In genomic region chr12:67356400-67356799, GRCh38 we compare ENCODE assay signal across 8 cellular contexts.
DNase-seq lines count a peak whose midpoint lies in the region; ATAC-seq and TF ChIP-seq lines count a peak whose summit lies in the region.
"Had no signal": no experiment of that assay in that cellular context is flagged by ENCODE, and none has a peak within 500 bp of the region (broad histone marks: within the 10 kb centered on the region; RNA-seq: fewer than 3 reads in every experiment).

No MANE protein-coding gene starts in this region.

- H3K4me1 ChIP-seq in DND-41 (ENCODE audit: insufficient read depth, low read length) = peaks cover 38% of the 10 kb centered on the region
- H3K4me1 ChIP-seq in Loucy (ENCODE audit: insufficient read depth, low read length, poor library complexity, severe bottlenecking) = no peaks in the 10 kb centered on the region
- H3K4me1 ChIP-seq in neuronal stem cell (ENCODE audit: control insufficient read depth in 2 of 2, insufficient read depth in 1 of 2, low read depth in 1 of 2, low read length in 2 of 2) = no peaks in the 10 kb centered on the region

- no peak overlapping the region for H3K23ac ChIP-seq in neuronal stem cell (ENCODE audit: low read depth, low read length, poor library complexity)

- H3K79me1 ChIP-seq in neuronal stem cell (ENCODE audit: low read depth, low read length) = no peaks in the 10 kb centered on the region

- H4K20me1 ChIP-seq in DND-41 (ENCODE audit: insufficient read depth, low read length) (no peaks in the 10 kb centered on the region), Loucy (ENCODE audit: insufficient read depth, low read length, poor library complexity, severe bottlenecking) (no peaks in the 10 kb centered on the region)

- H3K4me3 ChIP-seq in DND-41 (ENCODE audit: low read depth in 1 of 2, low read length in 2 of 2) = no peak overlapping the region
- no peak overlapping the region for H3K4me3 ChIP-seq in Loucy (ENCODE audit: low read length, poor library complexity, severe bottlenecking)
- H3K4me3 ChIP-seq in neuronal stem cell (ENCODE audit: low read length in 2 of 2) = no peak overlapping the region
- H3K4me3 ChIP-seq: ascending aorta had no signal

- no peak for DNase-seq in DND-41
- peak; percentile 28 for DNase-seq in astrocyte of the hippocampus (ENCODE audit: low read depth, low spot score)
- no peak for DNase-seq in neuronal stem cell (ENCODE audit: low spot score)
- DNase-seq in NCI-H1930 (lab: John Stamatoyannopoulos, UW) = no peak
- DNase-seq in NCI-H1694 treated with DMSO at 0.1 percent for 48 hours (lab: John Stamatoyannopoulos, UW) = no peak
- no peak for DNase-seq in CD1c-positive myeloid dendritic cell (ENCODE audit: extremely low spot score)

- WGBS in neuronal stem cell (ENCODE audit: extremely low coverage in 2 of 2, insufficient read length in 2 of 2, insufficient replicate concordance in 1 of 2), 2 donors = no CpG with 5 or more reads among the region's 1 CpG

- no peak overlapping the region for H3K18ac ChIP-seq in neuronal stem cell (ENCODE audit: low read length)

- H3K9ac ChIP-seq in DND-41 (ENCODE audit: low read depth, low read length) (no peak overlapping the region), Loucy (ENCODE audit: low read depth, low read length, poor library complexity, severe bottlenecking) (no peak overlapping the region), neuronal stem cell (ENCODE audit: low read depth, low read length, poor library complexity) (no peak overlapping the region)

- no peak overlapping the region for H2BK5ac ChIP-seq in neuronal stem cell (ENCODE audit: low read length)

- no peak overlapping the region for H3K27ac ChIP-seq in DND-41 (ENCODE audit: low read length)
- H3K27ac ChIP-seq in neuronal stem cell (replicated peaks; ENCODE audit: low read length) = no peak overlapping the region

- H3K79me2 ChIP-seq in DND-41 (ENCODE audit: insufficient read depth, low read length) (no peaks in the 10 kb centered on the region), Loucy (ENCODE audit: insufficient read depth, low read length) (no peaks in the 10 kb centered on the region)

- no peak overlapping the region for H4K8ac ChIP-seq in neuronal stem cell (ENCODE audit: low read depth, low read length)

- H2BK15ac ChIP-seq in neuronal stem cell (ENCODE audit: low read length) = no peak overlapping the region

- H3K4ac ChIP-seq in neuronal stem cell (ENCODE audit: low read length) = no peak overlapping the region

- no peak overlapping the region for H2BK12ac ChIP-seq in neuronal stem cell (ENCODE audit: low read length)

- H3K9me3 ChIP-seq in DND-41 (ENCODE audit: insufficient read depth, low read length, severe bottlenecking) (no peaks in the 10 kb centered on the region), Loucy (ENCODE audit: insufficient read depth, low read depth, low read length) (no peaks in the 10 kb centered on the region), neuronal stem cell (replicated peaks in 1 of 2; ENCODE audit: control insufficient read depth in 2 of 2, insufficient read depth in 1 of 2, low read depth in 1 of 2, low read length in 2 of 2) (peaks cover 0 to 2% of the 10 kb centered on the region in 2 donors)
- H3K9me3 ChIP-seq: ascending aorta had no signal

- H2AK5ac ChIP-seq in neuronal stem cell (ENCODE audit: low read depth, low read length) = no peak overlapping the region

- H3K27me3 ChIP-seq in DND-41 (ENCODE audit: insufficient read depth, low read length, poor library complexity) = no peaks in the 10 kb centered on the region
- H3K27me3 ChIP-seq in Loucy (ENCODE audit: insufficient read depth, low read length, poor library complexity, severe bottlenecking) = no peaks in the 10 kb centered on the region
- H3K27me3 ChIP-seq in neuronal stem cell (ENCODE audit: control insufficient read depth in 3 of 3, insufficient read depth in 3 of 3, low read depth in 1 of 3, low read length in 3 of 3) = no peaks in the 10 kb centered on the region
- H3K27me3 ChIP-seq: ascending aorta had no signal

- H3K4me2 ChIP-seq in DND-41 (ENCODE audit: insufficient read depth, low read length) = 0 out of 2 replicates have a peak overlapping the region, but pooled peaks have one; percentile 3
- no peak overlapping the region for H3K4me2 ChIP-seq in Loucy (ENCODE audit: low read depth, low read length, poor library complexity, severe bottlenecking)
- no peak overlapping the region for H3K4me2 ChIP-seq in neuronal stem cell (ENCODE audit: insufficient read depth, low read length, poor library complexity, severe bottlenecking)

- no peak overlapping the region for H3K14ac ChIP-seq in neuronal stem cell (ENCODE audit: low read length)

- no peak for TF ChIP-seq CTCF in DND-41 (IDR thresholded peaks at IDR 0.05; ENCODE audit: borderline replicate concordance, extremely low read depth, low read length, poor library complexity, severe bottlenecking)
- TF ChIP-seq CTCF in Loucy (conservative IDR thresholded peaks at IDR 0.05; ENCODE audit: low read length) = no peak

- no peaks in the 10 kb centered on the region for H3K36me3 ChIP-seq in DND-41 (ENCODE audit: insufficient read depth, low read length)
- H3K36me3 ChIP-seq in Loucy (ENCODE audit: insufficient read depth, low read length) = no peaks in the 10 kb centered on the region
- no peaks in the 10 kb centered on the region for H3K36me3 ChIP-seq in neuronal stem cell (replicated peaks in 1 of 2; ENCODE audit: control insufficient read depth in 2 of 2, insufficient read depth in 2 of 2, low read length in 2 of 2)
- H3K36me3 ChIP-seq: ascending aorta had no signal

- no peak for ATAC-seq in DND-41 (ENCODE audit: insufficient read depth, low read depth)

- H4K91ac ChIP-seq in neuronal stem cell (ENCODE audit: low read depth, low read length, poor library complexity) = no peak overlapping the region

- H2AFZ ChIP-seq in DND-41 (ENCODE audit: low read depth, low read length) = no peak overlapping the region
- H2AFZ ChIP-seq in Loucy (ENCODE audit: low read length) = peak overlapping the region; percentile 44; the same call in 1 of the 2 replicates
- H2AFZ ChIP-seq in neuronal stem cell (ENCODE audit: low read length) = peak overlapping the region; percentile 40

- no peaks in the 10 kb centered on the region for H3K9me2 ChIP-seq in Loucy (replicated peaks; ENCODE audit: low read depth, low read length)

- no peak overlapping the region for H2BK120ac ChIP-seq in neuronal stem cell (ENCODE audit: low read depth, low read length)

- H3F3A ChIP-seq in Loucy (ENCODE audit: low read depth) = no peaks in the 10 kb centered on the region
